ENCODE assay signal across 27 cellular contexts in the genomic region with DNA sequence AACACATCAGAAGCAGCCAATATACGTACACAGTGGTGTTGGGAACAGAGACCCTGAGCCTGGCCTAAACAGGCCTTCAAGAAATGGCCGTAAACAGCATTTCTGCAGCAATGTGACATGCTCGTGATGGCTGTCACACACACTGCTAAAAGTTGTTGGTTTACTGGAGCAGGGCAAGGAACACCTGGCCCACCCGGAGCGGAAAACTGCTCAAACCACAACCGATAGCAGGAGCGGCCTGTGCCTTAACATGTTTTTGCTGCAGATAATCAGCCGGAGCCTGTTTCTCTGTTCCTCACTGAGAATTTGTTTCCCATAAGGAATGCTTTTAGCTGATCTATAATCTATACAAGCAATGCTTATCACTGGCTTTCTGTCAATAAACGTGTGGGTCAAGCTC. TPM values are rescaled to one million over a fixed set of nuclear protein-coding genes. Genes with fewer than 3 reads are reported as not detected.
"Had no signal": no experiment of that assay in that cellular context is flagged by ENCODE, and none has a peak within 500 bp of the region (broad histone marks: within the 10 kb centered on the region; RNA-seq: fewer than 3 reads in every experiment).

No MANE protein-coding gene starts in this region.

- H3K4me2 ChIP-seq: smooth muscle cell had no signal

- H3K36me3 Mint-ChIP-seq: activated CD8-positive, alpha-beta memory T cell treated with anti-CD3 and anti-CD28 coated beads, Interleukin-2, amount 10 ng/mL, durations not matched to agents 7 days and 5 days; activated naive CD4-positive, alpha-beta T cell treated with anti-CD3 and anti-CD28 coated beads, Interleukin-2, amount 50 U/mL, for 24 hours; brain; stimulated activated memory B cell treated with anti-CD40 and anti-IgM and Interleukin-4, amounts not matched to agents 10 μg/mL and 1 μg/mL and 100 μg/mL, for 72 hours had no signal

- H3K4me3 Mint-ChIP-seq: activated CD4-positive, alpha-beta T cell treated with anti-CD3 and anti-CD28 coated beads, Interleukin-2, amount 10 ng/mL, durations not matched to agents 7 days and 5 days; activated CD8-positive, alpha-beta memory T cell treated with anti-CD3 and anti-CD28 coated beads, Interleukin-2, amount 10 ng/mL, durations not matched to agents 7 days and 5 days; activated CD8-positive, alpha-beta T cell treated with anti-CD3 and anti-CD28 coated beads for 36 hours; activated naive CD4-positive, alpha-beta T cell treated with anti-CD3 and anti-CD28 coated beads, Interleukin-2, amount 50 U/mL, for 24 hours; brain; stimulated activated memory B cell treated with anti-CD40 and anti-IgM and Interleukin-4, amounts not matched to agents 10 μg/mL and 1 μg/mL and 100 μg/mL, for 72 hours had no signal

- DNase-seq: activated CD4-positive, alpha-beta T cell treated with anti-CD3 and anti-CD28 coated beads, Interleukin-2, amount 10 ng/mL, durations not matched to agents 7 days and 5 days; activated CD4-positive, CD25-positive, alpha-beta regulatory T cell treated with anti-CD3 and anti-CD28 coated beads, Interleukin-2, amount 50 U/mL, for 72 hours; activated CD8-positive, alpha-beta memory T cell treated with anti-CD3 and anti-CD28 coated beads, Interleukin-2, amount 10 ng/mL, durations not matched to agents 7 days and 5 days; activated CD8-positive, alpha-beta T cell treated with anti-CD3 and anti-CD28 coated beads for 36 hours; activated gamma-delta T cell treated with Interleukin-2 at 50 U/mL for 16 hours; activated T-cell treated with anti-CD3 and anti-CD28 coated beads for 4 hours; anterior cingulate cortex; heart right ventricle; lower lobe of right lung; mesendoderm; mucosa of descending colon; retina; sigmoid colon; stimulated activated CD4-positive, alpha-beta T cell treated with anti-CD3 and anti-CD28 coated beads, Interleukin-15, amount 100 ng/mL, for 24 hours; stomach; transverse colon; WERI-Rb-1 had no signal

- H3K9me3 Mint-ChIP-seq: activated CD4-positive, alpha-beta T cell treated with anti-CD3 and anti-CD28 coated beads, Interleukin-2, amount 10 ng/mL, durations not matched to agents 7 days and 5 days; activated CD8-positive, alpha-beta T cell treated with anti-CD3 and anti-CD28 coated beads for 36 hours; activated naive CD4-positive, alpha-beta T cell treated with anti-CD3 and anti-CD28 coated beads, Interleukin-2, amount 50 U/mL, for 24 hours; stimulated activated memory B cell treated with anti-CD40 and anti-IgM and Interleukin-4, amounts not matched to agents 10 μg/mL and 1 μg/mL and 100 μg/mL, for 72 hours had no signal

- H3K4me3 ChIP-seq: heart right ventricle, lower lobe of right lung, mucosa of descending colon, sigmoid colon, smooth muscle cell, stomach, suprapubic skin, transverse colon had no signal

- H3K27ac Mint-ChIP-seq: activated CD4-positive, alpha-beta T cell treated with anti-CD3 and anti-CD28 coated beads, Interleukin-2, amount 10 ng/mL, durations not matched to agents 7 days and 5 days; activated CD8-positive, alpha-beta memory T cell treated with anti-CD3 and anti-CD28 coated beads, Interleukin-2, amount 10 ng/mL, durations not matched to agents 7 days and 5 days; activated CD8-positive, alpha-beta T cell treated with anti-CD3 and anti-CD28 coated beads for 36 hours; activated naive CD4-positive, alpha-beta T cell treated with anti-CD3 and anti-CD28 coated beads, Interleukin-2, amount 50 U/mL, for 24 hours; stimulated activated memory B cell treated with anti-CD40 and anti-IgM and Interleukin-4, amounts not matched to agents 10 μg/mL and 1 μg/mL and 100 μg/mL, for 72 hours had no signal

- H3K36me3 ChIP-seq: heart right ventricle, lower lobe of right lung, sigmoid colon, stomach, suprapubic skin, transverse colon, WERI-Rb-1 had no signal

- ATAC-seq: activated CD8-positive, alpha-beta memory T cell treated with anti-CD3 and anti-CD28 coated beads, Interleukin-2, amount 10 ng/mL, durations not matched to agents 7 days and 5 days; activated CD8-positive, alpha-beta T cell treated with anti-CD3 and anti-CD28 coated beads for 36 hours; heart right ventricle; left lobe of liver; lower lobe of right lung had no signal

- H3K9me3 ChIP-seq: heart right ventricle, lower lobe of right lung, mucosa of descending colon, sigmoid colon, stomach, suprapubic skin, transverse colon had no signal

- H3K27me3 Mint-ChIP-seq: activated CD8-positive, alpha-beta T cell treated with anti-CD3 and anti-CD28 coated beads for 36 hours; activated naive CD4-positive, alpha-beta T cell treated with anti-CD3 and anti-CD28 coated beads, Interleukin-2, amount 50 U/mL, for 24 hours had no signal

- H3K27ac ChIP-seq: heart right ventricle, lower lobe of right lung, sigmoid colon, stomach, suprapubic skin, transverse colon, WERI-Rb-1 had no signal

RNA-seq across cellular contexts. Expression of a gene that starts 6.0 kb away (rescaled TPM):
- total RNA-seq: activated CD4-positive, alpha-beta T cell treated with anti-CD3 and anti-CD28 coated beads, Interleukin-2, amount 10 ng/mL, durations not matched to agents 7 days and 5 days; activated CD8-positive, alpha-beta memory T cell treated with anti-CD3 and anti-CD28 coated beads, Interleukin-2, amount 10 ng/mL, durations not matched to agents 7 days and 5 days; activated CD8-positive, alpha-beta T cell treated with anti-CD3 and anti-CD28 coated beads for 36 hours; cardiac septum; chondrocyte; fibroblast of villous mesenchyme; heart right ventricle; sigmoid colon; smooth muscle cell; T-helper 2 cell treated with Interferon-gamma antibody and Interleukin-4, amounts not matched to agents 100 ng/mL and 5 ng/mL, for 36 hours had no signal

RNA-seq across cellular contexts. Expression of a gene that starts 31.9 kb away (rescaled TPM):
- total RNA-seq: cardiac septum had no signal
